ENCODE assay signal across 8 cellular contexts in the genomic region with DNA sequence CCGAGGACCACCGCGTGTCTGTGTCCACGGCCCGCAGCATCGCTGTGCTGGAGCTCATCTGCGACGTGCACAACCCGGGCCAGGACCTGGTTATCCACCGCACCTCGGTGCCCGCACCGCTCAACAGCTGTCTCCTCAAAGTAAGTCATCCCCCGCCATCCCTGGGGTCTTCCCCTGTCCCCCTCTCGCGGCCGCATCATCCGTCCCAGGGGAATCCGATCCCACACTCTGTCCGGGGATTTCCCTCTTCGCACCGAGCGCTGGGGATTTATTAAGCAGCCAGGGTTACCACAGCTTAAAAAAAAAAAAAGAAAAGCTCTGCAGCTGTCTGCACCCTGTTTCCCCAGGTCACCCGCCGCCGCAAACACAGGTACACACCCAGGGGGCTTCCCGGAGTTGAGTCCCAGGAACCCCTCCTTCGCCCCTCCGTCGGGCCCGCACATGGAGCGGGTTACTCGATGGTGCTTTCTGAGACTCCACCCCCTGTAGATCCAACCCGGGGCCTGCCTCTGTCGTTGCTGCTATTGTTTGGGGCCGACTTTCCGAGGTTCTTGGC. TPM values are rescaled to one million over a fixed set of nuclear protein-coding genes. Genes with fewer than 3 reads are reported as not detected.
DNase-seq lines count a peak whose midpoint lies in the region; ATAC-seq and TF ChIP-seq lines count a peak whose summit lies in the region.

No MANE protein-coding gene starts in this region.

- POLR2A ChIA-PET in A673 (lab: Charles Lee; ENCODE audit: low non-redundant PET), result no interaction called here

- peak overlapping the region; percentile 89 for H3K9ac ChIP-seq in iPS-20b (ENCODE audit: low read depth, low read length)

- ATAC-seq in GM18868 (IDR thresholded peaks at IDR 0.05; ENCODE audit: unreplicated experiment) (peak; percentile 20), HG03342 (IDR thresholded peaks at IDR 0.05; ENCODE audit: unreplicated experiment) (peak; percentile 20)

- intact Hi-C loops in A673 (cut with micrococcal nuclease; ENCODE audit: unreplicated experiment), result no loop called here

- H3K9me3 ChIP-seq in A673 (ENCODE audit: low read depth, low read length, poor library complexity, severe bottlenecking), result no peaks in the 10 kb centered on the region
- H3K9me3 ChIP-seq in iPS-20b (ENCODE audit: insufficient read depth, low read depth, low read length), result no peaks in the 10 kb centered on the region

- H3K4me1 ChIP-seq in A673 (ENCODE audit: insufficient read depth, low read length, poor library complexity, severe bottlenecking) (peaks cover 7% of the 10 kb centered on the region), iPS-20b (ENCODE audit: insufficient read depth, low read length) (peaks cover 21% of the 10 kb centered on the region; the same call in 1 of the 2 replicates)

- H3K36me3 ChIP-seq in A673 (ENCODE audit: insufficient read depth, low read length, poor library complexity, severe bottlenecking) (no peaks in the 10 kb centered on the region), iPS-20b (ENCODE audit: insufficient read depth, low read depth, low read length) (peaks cover 5% of the 10 kb centered on the region; the same call in 1 of the 2 replicates)

- no peaks in the 10 kb centered on the region for H3K27me3 ChIP-seq in A673 (replicated peaks; ENCODE audit: insufficient read depth, low read depth, low read length, poor library complexity)
- H3K27me3 ChIP-seq in iPS-20b (ENCODE audit: insufficient read depth, low read length), result no peaks in the 10 kb centered on the region

- DNase-seq in A673 (ENCODE audit: low spot score), result peak; percentile 70
- peak; percentile 32 for DNase-seq in SW480 (ENCODE audit: low spot score)
- DNase-seq in stimulated activated CD4-positive, alpha-beta T cell treated with anti-CD3 and anti-CD28 coated beads, Interleukin-15, amount 100 ng/mL, for 48 hours (ENCODE audit: low read depth in 2 of 2), result peak; percentile 21 to 30
- no peak for DNase-seq in cortex of kidney (lab: John Stamatoyannopoulos, UW)

- no peak for TF ChIP-seq CTCF in A673 (conservative IDR thresholded peaks at IDR 0.05; ENCODE audit: low read depth, low read length)

- peak overlapping the region; percentile 98 for H3K27ac ChIP-seq in A673 (ENCODE audit: low read depth, low read length, poor library complexity, severe bottlenecking)
- H3K27ac ChIP-seq in angular gyrus (ENCODE audit: low read depth, low read length), result peak overlapping the region; percentile 98
- H3K27ac ChIP-seq in iPS-20b (ENCODE audit: low read length), result no peak overlapping the region

- H3K4me3 ChIP-seq in A673 (ENCODE audit: low read depth, low read length, poor library complexity, severe bottlenecking) (peak overlapping the region; percentile 70), iPS-20b (ENCODE audit: low read length) (peak overlapping the region; percentile 84)

- BruUV-seq in A673 (replicated peaks; lab: Mats Ljungman, UMichigan), result no TSS peak

- CTCF ChIA-PET in A673 (lab: Charles Lee), result no interaction called here

RNA-seq across cellular contexts. Expression of gene GTF3C4, which starts 0.6 kb away (rescaled TPM):
- 38.6 and 40.8 TPM in 2 replicates for total RNA-seq in A673 (2021)

RNA-seq across cellular contexts. Expression of gene DDX31, which starts 1.1 kb away (rescaled TPM):
- total RNA-seq in A673 (2021), result 28.6 and 34.2 TPM in 2 replicates
